Comparison of ENCODE assay signal across 8 cellular contexts in genomic region chr3:186930639-186931486, GRCh38. TPM values are rescaled to one million over a fixed set of nuclear protein-coding genes. Genes with fewer than 3 reads are reported as not detected.
DNase-seq lines count a peak whose midpoint lies in the region; ATAC-seq and TF ChIP-seq lines count a peak whose summit lies in the region.

No MANE protein-coding gene starts in this region.

- H3K9me3 Mint-ChIP-seq in activated naive CD8-positive, alpha-beta T cell treated with anti-CD3 and anti-CD28 coated beads, Interleukin-2, amount 10 ng/mL, durations not matched to agents 7 days and 5 days: peaks cover 3% of the 10 kb centered on the region

- H3K27me3 Mint-ChIP-seq in activated naive CD8-positive, alpha-beta T cell treated with anti-CD3 and anti-CD28 coated beads, Interleukin-2, amount 10 ng/mL, durations not matched to agents 7 days and 5 days: no peaks in the 10 kb centered on the region

- peaks cover 22% of the 10 kb centered on the region for H3K36me3 Mint-ChIP-seq in activated naive CD8-positive, alpha-beta T cell treated with anti-CD3 and anti-CD28 coated beads, Interleukin-2, amount 10 ng/mL, durations not matched to agents 7 days and 5 days

- no peaks in the 10 kb centered on the region for H3K27me3 ChIP-seq in right atrium auricular region

- DNase-seq in ELR (ENCODE audit: low read depth) (peak; percentile 70), KBM-7 (peak; percentile 88), right atrium auricular region (ENCODE audit: low spot score) (no peak), retina (peak; percentile 91), cerebellar nuclear complex (lab: John Stamatoyannopoulos, UW) (no peak)
- DNase-seq in activated naive CD8-positive, alpha-beta T cell treated with anti-CD3 and anti-CD28 coated beads, Interleukin-2, amount 10 ng/mL, durations not matched to agents 7 days and 5 days: peak; percentile 70

- peaks cover 0 to 44% of the 10 kb centered on the region in 2 donors for H3K4me1 ChIP-seq in right atrium auricular region

- peak overlapping the region; percentile 92 to 96 for H3K27ac ChIP-seq in right atrium auricular region

- H3K27ac Mint-ChIP-seq in activated naive CD8-positive, alpha-beta T cell treated with anti-CD3 and anti-CD28 coated beads, Interleukin-2, amount 10 ng/mL, durations not matched to agents 7 days and 5 days: peak overlapping the region; percentile 90

- ATAC-seq in GM21723 (IDR thresholded peaks at IDR 0.05; ENCODE audit: unreplicated experiment) (peak; percentile 62), SK-N-SH treated with all-trans-retinoic acid at 6 μM for 48 hours (peak; percentile 80)
- peak; percentile 71 for ATAC-seq in activated naive CD8-positive, alpha-beta T cell treated with anti-CD3 and anti-CD28 coated beads, Interleukin-2, amount 10 ng/mL, durations not matched to agents 7 days and 5 days (ENCODE audit: low read depth)

- H3K4me1 Mint-ChIP-seq in activated naive CD8-positive, alpha-beta T cell treated with anti-CD3 and anti-CD28 coated beads, Interleukin-2, amount 10 ng/mL, durations not matched to agents 7 days and 5 days: peaks cover 24% of the 10 kb centered on the region

- peak overlapping the region; percentile 76 to 82 for H3K4me3 ChIP-seq in right atrium auricular region

- TF ChIP-seq CTCF in right atrium auricular region (IDR thresholded peaks at IDR 0.05): peak in 1 of 2 donors; percentile 35

- in situ Hi-C loops in KBM-7 (cut with MboI; ENCODE audit: low pct_unique_long_range_greater_than_20kb, low sequenced_read_pairs): no loop called here

- no peaks in the 10 kb centered on the region for H3K9me3 ChIP-seq in right atrium auricular region

- peak overlapping the region; percentile 92 for H3K4me3 Mint-ChIP-seq in activated naive CD8-positive, alpha-beta T cell treated with anti-CD3 and anti-CD28 coated beads, Interleukin-2, amount 10 ng/mL, durations not matched to agents 7 days and 5 days

- no peaks in the 10 kb centered on the region for H3K36me3 ChIP-seq in right atrium auricular region

- POLR2A ChIA-PET in activated naive CD8-positive, alpha-beta T cell treated with anti-CD3 and anti-CD28 coated beads, Interleukin-2, amount 10 ng/mL, durations not matched to agents 7 days and 5 days (lab: Charles Lee): interaction anchor here (0.5 to 5.0 kb wide), 28 partner anchors 11 to 1008 kb away, joined by 3 to 49 read pairs (median 4); partner anchors contain the start of genes EIF4A2 and RPL39L

TF ChIP-seq in SK-N-SH treated with all-trans-retinoic acid at 6 μM for 48 hours, 23 proteins besides CTCF, POLR2A, EP300 and RAD21:
- no peak for TF ChIP-seq CSDC2 (CRISPR knock-in tag; IDR thresholded peaks at IDR 0.05)
- no peak for TF ChIP-seq GLIS3 (CRISPR knock-in tag; IDR thresholded peaks at IDR 0.05)
- no peak for TF ChIP-seq CREB5 (CRISPR knock-in tag; IDR thresholded peaks at IDR 0.05; ENCODE audit: low read depth)

RNA-seq across cellular contexts. Expression of gene ST6GAL1, which starts 0.5 kb away (rescaled TPM):
- 100 to 1,000 TPM; 142 to 150 TPM for total RNA-seq in activated naive CD8-positive, alpha-beta T cell treated with anti-CD3 and anti-CD28 coated beads, Interleukin-2, amount 10 ng/mL, durations not matched to agents 7 days and 5 days
- 10 to 100 TPM; 55.1 to 94.3 TPM for total RNA-seq in right atrium auricular region

Comparison
In these comparisons a context has a peak if more than half of its experiments do, and no peak if none do; other contexts are left out.
1. DNase-seq: peak in ELR (single experiment), KBM-7 (single experiment), activated naive CD8-positive, alpha-beta T cell treated with anti-CD3 and anti-CD28 coated beads, Interleukin-2, amount 10 ng/mL, durations not matched to agents 7 days and 5 days (single experiment) and retina (single experiment); none in right atrium auricular region (single experiment) and cerebellar nuclear complex (0 of 2).
2. Peak in every context shown above with its lines, with median percentiles within 50 percentile points of each other: ATAC-seq.